ENCODE assay signal across 11 cellular contexts in genomic region chr3:190041333-190042041, GRCh38.
DNase-seq lines count a peak whose midpoint lies in the region; ATAC-seq, FAIRE-seq and TF ChIP-seq lines count a peak whose summit lies in the region.
"Had no signal": no experiment of that assay in that cellular context is flagged by ENCODE, and none has a peak within 500 bp of the region (broad histone marks: within the 10 kb centered on the region; RNA-seq: fewer than 3 reads in every experiment).

No MANE protein-coding gene starts in this region.

- peak overlapping the region; percentile 96 for H4K5ac ChIP-seq in H1 (ENCODE audit: insufficient read length, low read depth, low read length)

- H3K36me3 ChIP-seq in H1 (ENCODE audit: control insufficient read depth in 2 of 4, insufficient read depth in 4 of 4, low read length in 3 of 4), result no peaks in the 10 kb centered on the region
- H3K36me3 ChIP-seq in muscle layer of duodenum (ENCODE audit: control insufficient read depth in 1 of 2, insufficient read depth in 2 of 2, low read length in 2 of 2), result no peaks in the 10 kb centered on the region
- H3K36me3 ChIP-seq: lower lobe of right lung had no signal

- no peak for TF ChIP-seq CTCF in H1 (IDR thresholded peaks at IDR 0.05; ENCODE audit: control extremely low read depth in 1 of 3, insufficient read depth in 1 of 3, low read depth in 1 of 3, low read length in 3 of 3)

- H3K4me1 ChIP-seq in H1 (replicated peaks in 1 of 4; ENCODE audit: control insufficient read depth in 3 of 4, insufficient read depth in 4 of 4, low read length in 3 of 4) (peaks cover 0 to 46% (median 23%) of the 10 kb centered on the region in 4 experiments), muscle layer of duodenum (ENCODE audit: control insufficient read depth in 1 of 2, insufficient read depth in 2 of 2, low read length in 2 of 2) (peaks cover 0 to 30% of the 10 kb centered on the region in 2 donors)

- H3K4me2 ChIP-seq in H1 (ENCODE audit: insufficient read depth in 1 of 2, low read depth in 2 of 2, low read length in 2 of 2), result peak overlapping the region; percentile 1 to 24; a peak in 2 of 4 replicates

- TF ChIP-seq RAD21 in H1 (IDR thresholded peaks at IDR 0.05 in 1 of 2, conservative IDR thresholded peaks at IDR 0.05 in 1 of 2; ENCODE audit: low read depth in 2 of 2, low read length in 2 of 2), result no peak

- H3K4ac ChIP-seq in H1 (replicated peaks; ENCODE audit: insufficient read length, low read depth, low read length), result no peak overlapping the region

- CTCF ChIA-PET in H1 (lab: Charles Lee; ENCODE audit: partially characterized antibody), result interaction anchor here (0.7 to 2.6 kb wide), 8 partner anchors 9 to 156 kb away, joined by 3 to 7 read pairs (median 4); partner anchors contain the start of gene P3H2

- H2BK120ac ChIP-seq in H1 (replicated peaks; ENCODE audit: low read depth, low read length), result peak overlapping the region; percentile 80

- peak; percentile 59 for ATAC-seq in GM18511 (IDR thresholded peaks at IDR 0.05; ENCODE audit: unreplicated experiment)
- peak; percentile 56 for ATAC-seq in HG03039 (IDR thresholded peaks at IDR 0.05; ENCODE audit: unreplicated experiment)
- ATAC-seq in GM21737 (IDR thresholded peaks at IDR 0.05; ENCODE audit: unreplicated experiment), result no peak
- ATAC-seq: effector memory CD8-positive, alpha-beta T cell had no signal

- no peaks in the 10 kb centered on the region for H3K27me3 ChIP-seq in H1 (replicated peaks in 1 of 4; ENCODE audit: control insufficient read depth in 3 of 4, extremely low read depth in 1 of 4, insufficient read depth in 3 of 4, low read length in 3 of 4)
- no peaks in the 10 kb centered on the region for H3K27me3 ChIP-seq in muscle layer of duodenum (ENCODE audit: low read depth, low read length)

- peak; percentile 99 for FAIRE-seq in H1 (lab: Jason Lieb, UNC)

- H4K91ac ChIP-seq in H1 (replicated peaks; ENCODE audit: insufficient read length, low read length), result peak overlapping the region; percentile 48

- no peak overlapping the region for H3K9ac ChIP-seq in H1 (replicated peaks in 1 of 4; ENCODE audit: extremely low read depth in 1 of 4, low read depth in 3 of 4, low read length in 3 of 4)

- H3K9me3 ChIP-seq in H1 (ENCODE audit: insufficient read depth in 2 of 2, low read depth in 1 of 2, low read length in 1 of 2) (no peaks in the 10 kb centered on the region), muscle layer of duodenum (ENCODE audit: control insufficient read depth in 1 of 2, low read length in 2 of 2) (no peaks in the 10 kb centered on the region)
- H3K9me3 ChIP-seq: lower lobe of right lung had no signal

- H2BK15ac ChIP-seq in H1 (ENCODE audit: low read length), result no peak overlapping the region

- no peak overlapping the region for H2AFZ ChIP-seq in H1 (ENCODE audit: low read length)

- DNase-seq in H1 (ENCODE audit: low read depth in 1 of 2, low spot score in 2 of 2) (peak in 1 of 2 experiments; percentile 61), putamen (ENCODE audit: low spot score) (no peak), midbrain (lab: John Stamatoyannopoulos, UW) (no peak), activated gamma-delta T cell treated with Interleukin-2 at 50 U/mL for 16 hours (no peak)
- DNase-seq: Calu3; effector memory CD8-positive, alpha-beta T cell; lower lobe of right lung had no signal

- no peak overlapping the region for H3K14ac ChIP-seq in H1 (ENCODE audit: insufficient read length)

- H3K27ac ChIP-seq in H1 (ENCODE audit: low read depth, low read length) (peak overlapping the region; percentile 79; the same call in 1 of the 2 replicates), muscle layer of duodenum (ENCODE audit: low read length) (peak overlapping the region; percentile 37)
- H3K27ac ChIP-seq: lower lobe of right lung had no signal

- no peaks in the 10 kb centered on the region for H3K23me2 ChIP-seq in H1 (ENCODE audit: low read depth, low read length)

- H3K18ac ChIP-seq in H1 (ENCODE audit: extremely low read depth, low read length), result no peak overlapping the region

- H3K56ac ChIP-seq in H1 (replicated peaks; ENCODE audit: insufficient read length, low read depth, low read length), result no peak overlapping the region

- TF ChIP-seq POLR2A in H1 (IDR thresholded peaks at IDR 0.05; ENCODE audit: control extremely low read depth in 1 of 2, low read depth in 2 of 2, low read length in 2 of 2), result no peak

- no peak overlapping the region for H2AK5ac ChIP-seq in H1 (ENCODE audit: low read depth, low read length)

- H3K79me2 ChIP-seq in H1 (ENCODE audit: control insufficient read depth in 1 of 2, insufficient read depth in 2 of 2, low read length in 2 of 2), result peaks cover 0 to 61% of the 10 kb centered on the region in 2 experiments; a peak in 2 of 4 replicates

- H2BK5ac ChIP-seq in H1 (ENCODE audit: low read depth, low read length), result peak overlapping the region; percentile 76; the same call in 1 of the 2 replicates

- no peak overlapping the region for H4K8ac ChIP-seq in H1 (ENCODE audit: extremely low read depth, insufficient read depth, low read length)

- TF ChIP-seq EP300 in H1 (IDR thresholded peaks at IDR 0.05; ENCODE audit: borderline replicate concordance in 1 of 2, low read depth in 2 of 2, low read length in 2 of 2), result peak in 1 of 2 experiments; percentile 94; a peak in 1 of 3 replicates

- H3K23ac ChIP-seq in H1 (ENCODE audit: insufficient read length), result no peak overlapping the region

- WGBS in H1 (ENCODE audit: extremely low coverage in 1 of 2, insufficient coverage in 1 of 2, insufficient read length in 1 of 2, insufficient replicate concordance in 2 of 2, low coverage in 1 of 2, low lambda C conversion rate in 2 of 2, missing lambda C conversion rate in 1 of 2), 2 experiments, result 1% methylated on average over 3 of the region's 3 CpGs; no CpG with 5 or more reads in 1 of the 2 experiments

- no peak overlapping the region for H2BK12ac ChIP-seq in H1 (ENCODE audit: low read depth, low read length)

- H4K20me1 ChIP-seq in H1 (replicated peaks in 1 of 2; ENCODE audit: control insufficient read depth in 1 of 2, insufficient read depth in 2 of 2, low read length in 2 of 2), result no peaks in the 10 kb centered on the region

- H3K79me1 ChIP-seq in H1 (ENCODE audit: low read depth, low read length), result no peaks in the 10 kb centered on the region

- H2BK20ac ChIP-seq in H1 (ENCODE audit: low read length), result no peak overlapping the region

- POLR2A ChIA-PET in H1 (lab: Charles Lee; ENCODE audit: partially characterized antibody), result interaction anchor here (0.8 to 1.5 kb wide), 2 partner anchors 11 to 512 kb away, joined by 3 read pairs; no protein-coding TSS in a partner anchor

- H3K4me3 ChIP-seq in H1 (ENCODE audit: extremely low read depth in 1 of 4, insufficient read depth in 2 of 4, low read depth in 3 of 4, low read length in 4 of 4) (peak overlapping the region in 1 of 4 experiments; percentile 41; a peak in 1 of 8 replicates), muscle layer of duodenum (ENCODE audit: low read depth in 1 of 2, low read length in 2 of 2) (no peak overlapping the region)
- H3K4me3 ChIP-seq: lower lobe of right lung had no signal

TF ChIP-seq in H1, 55 proteins besides CTCF, POLR2A, EP300 and RAD21 (continues in another document):
- TF ChIP-seq YY1 (IDR thresholded peaks at IDR 0.05; ENCODE audit: low read depth, low read length) (no peak), RFX5 (IDR thresholded peaks at IDR 0.05; ENCODE audit: borderline replicate concordance, low read depth, low read length) (no peak), KDM5A (IDR thresholded peaks at IDR 0.05; ENCODE audit: low read length) (no peak), NRF1 (IDR thresholded peaks at IDR 0.05; ENCODE audit: low read depth, low read length) (no peak), RNF2 (IDR thresholded peaks at IDR 0.05; ENCODE audit: borderline replicate concordance, low read depth, low read length, missing control alignments, poor library complexity, severe bottlenecking) (no peak), CREB1 (IDR thresholded peaks at IDR 0.05) (no peak), SP1 (IDR thresholded peaks at IDR 0.05; ENCODE audit: low read depth, low read length) (peak; percentile 84), ZNF274 (IDR thresholded peaks at IDR 0.05; ENCODE audit: borderline replicate concordance, extremely low read depth, low read length) (no peak), SRF (IDR thresholded peaks at IDR 0.05; ENCODE audit: low read depth, low read length) (no peak), NANOG (IDR thresholded peaks at IDR 0.05; ENCODE audit: insufficient read depth, low read depth, low read length, poor library complexity, severe bottlenecking) (peak; percentile 98)
